ENCODE assay signal across 24 cellular contexts in the genomic region with DNA sequence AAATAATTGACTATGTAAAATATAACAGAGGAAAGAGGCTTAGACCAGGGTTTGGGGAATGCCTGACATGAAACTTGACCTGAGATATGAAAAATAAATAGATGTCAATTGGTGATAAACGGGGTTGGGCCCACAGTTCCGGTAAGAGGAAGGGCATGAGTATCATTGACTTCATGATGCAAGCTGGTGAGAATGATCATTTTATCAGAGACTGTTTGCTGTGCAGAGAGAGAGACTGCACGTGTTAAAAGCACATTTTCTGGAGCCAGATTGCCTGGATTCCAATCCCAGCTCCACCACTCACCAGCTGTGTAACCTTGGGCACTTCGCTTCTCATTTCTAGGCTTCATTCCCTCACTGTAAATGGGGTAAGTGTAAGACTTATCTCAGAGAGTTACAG.
DNase-seq lines count a peak whose midpoint lies in the region; ATAC-seq and TF ChIP-seq lines count a peak whose summit lies in the region.
"Had no signal": no experiment of that assay in that cellular context is flagged by ENCODE, and none has a peak within 500 bp of the region (broad histone marks: within the 10 kb centered on the region; RNA-seq: fewer than 3 reads in every experiment).

No MANE protein-coding gene starts in this region.

- no peak overlapping the region for H2BK120ac ChIP-seq in trophoblast cell (ENCODE audit: insufficient read depth, low read length, poor library complexity)

- ATAC-seq in esophagus mucosa = no peak
- ATAC-seq: left lobe of liver; stimulated activated memory B cell treated with anti-CD40 and anti-IgM and Interleukin-4, amounts not matched to agents 10 μg/mL and 1 μg/mL and 100 μg/mL, for 72 hours; T-helper 17 cell had no signal

- H3K4ac ChIP-seq in trophoblast cell (ENCODE audit: low read depth, low read length) = no peak overlapping the region

- H4K8ac ChIP-seq in trophoblast cell (ENCODE audit: low read depth, low read length) = no peak overlapping the region

- H3K4me2 ChIP-seq in trophoblast cell (ENCODE audit: low read length) = no peak overlapping the region

- no peak overlapping the region for H4K12ac ChIP-seq in trophoblast cell (ENCODE audit: low read depth, low read length)

- no peak overlapping the region for H3K23ac ChIP-seq in trophoblast cell (ENCODE audit: low read length)

- H3K27ac ChIP-seq in trophoblast cell (ENCODE audit: low read depth, low read length) = no peak overlapping the region
- H3K27ac ChIP-seq: cardiac muscle cell, esophagus muscularis mucosa, testis, WERI-Rb-1 had no signal

- no peak overlapping the region for H2BK5ac ChIP-seq in trophoblast cell (ENCODE audit: low read depth, low read length, poor library complexity)

- H2BK12ac ChIP-seq in trophoblast cell (ENCODE audit: low read length) = no peak overlapping the region

- no peaks in the 10 kb centered on the region for H3K4me1 ChIP-seq in trophoblast cell (ENCODE audit: control insufficient read depth in 1 of 2, insufficient read depth in 2 of 2, low read length in 2 of 2)
- H3K4me1 ChIP-seq: testis had no signal

- H3K27me3 ChIP-seq in trophoblast cell (ENCODE audit: insufficient read depth, low read length) = no peaks in the 10 kb centered on the region
- H3K27me3 ChIP-seq: cardiac muscle cell, esophagus muscularis mucosa, heart left ventricle, testis had no signal

- WGBS in trophoblast cell (ENCODE audit: extremely low coverage, insufficient coverage, insufficient read length) = no CpG with 5 or more reads among the region's 4 CpGs

- no peak overlapping the region for H3K18ac ChIP-seq in trophoblast cell (ENCODE audit: low read length)

- H3K4me3 ChIP-seq in trophoblast cell (ENCODE audit: low read depth, low read length) = no peak overlapping the region
- H3K4me3 ChIP-seq: cardiac muscle cell, esophagus muscularis mucosa, heart left ventricle, testis had no signal

- H3K36me3 ChIP-seq in trophoblast cell (ENCODE audit: control insufficient read depth in 1 of 2, insufficient read depth in 2 of 2, low read length in 2 of 2) = no peaks in the 10 kb centered on the region
- H3K36me3 ChIP-seq: cardiac muscle cell, esophagus muscularis mucosa, heart left ventricle, WERI-Rb-1 had no signal

- H2AFZ ChIP-seq in trophoblast cell (ENCODE audit: insufficient read depth, low read length, poor library complexity) = no peak overlapping the region

- no peak overlapping the region for H3K9ac ChIP-seq in trophoblast cell (ENCODE audit: low read length)

- no peaks in the 10 kb centered on the region for H3K9me3 ChIP-seq in trophoblast cell (ENCODE audit: insufficient read depth, low read depth, low read length)
- H3K9me3 ChIP-seq: esophagus muscularis mucosa, testis had no signal

- no peaks in the 10 kb centered on the region for H3K79me2 ChIP-seq in trophoblast cell (ENCODE audit: control insufficient read depth, insufficient read depth, low read length, poor library complexity)

- H3K79me1 ChIP-seq in trophoblast cell (ENCODE audit: low read length) = no peaks in the 10 kb centered on the region

- H3K14ac ChIP-seq in trophoblast cell (ENCODE audit: low read length) = no peak overlapping the region

- no peak overlapping the region for H2AK5ac ChIP-seq in trophoblast cell (ENCODE audit: low read length)

- H4K91ac ChIP-seq in trophoblast cell (ENCODE audit: low read depth, low read length) = no peak overlapping the region

- DNase-seq in Daoy (ENCODE audit: low read depth) (peak; percentile 1), LoVo (ENCODE audit: low spot score) (peak; percentile 57), dermis blood vessel endothelial cell (peak; percentile 4), lung microvascular endothelial cell (ENCODE audit: low read depth in 2 of 2) (peak; percentile 3 to 87), trophoblast cell (no peak), T-helper 9 cell (no peak), GM20000 (ENCODE audit: low spot score) (no peak)
- DNase-seq: activated CD4-positive, alpha-beta T cell treated with anti-CD3 and anti-CD28 coated beads, Interleukin-2, amount 50 U/mL, for 4 hours; activated CD8-positive, alpha-beta memory T cell treated with anti-CD3 and anti-CD28 coated beads, Interleukin-2, amount 50 U/mL, for 48 hours; activated effector memory CD4-positive, alpha-beta T cell treated with Interleukin-2 at 50 U/mL for 16 hours; DND-41; heart left ventricle; NCI-H1694; NCI-H748 treated with DMSO at 0.1 percent for 48 hours; SIG-M5; stimulated activated CD4-positive, alpha-beta T cell treated with anti-CD3 and anti-CD28 coated beads, Interleukin-1b, Interleukin-23, amount 100 ng/mL, for 48 hours; T-helper 17 cell; testis; WERI-Rb-1 had no signal

- no peak for TF ChIP-seq CTCF in GM20000 (IDR thresholded peaks at IDR 0.05; ENCODE audit: extremely low read depth, missing control alignments)

Comparison
In these comparisons a context has a peak if more than half of its experiments do, and no peak if none do; other contexts are left out.
1. DNase-seq: peak in Daoy (single experiment), LoVo (single experiment), dermis blood vessel endothelial cell (single experiment) and lung microvascular endothelial cell (2 of 2); none in trophoblast cell (0 of 2), T-helper 9 cell (single experiment) and GM20000 (single experiment).